Comparison of ENCODE assay signal across 19 cellular contexts in the genomic region with DNA sequence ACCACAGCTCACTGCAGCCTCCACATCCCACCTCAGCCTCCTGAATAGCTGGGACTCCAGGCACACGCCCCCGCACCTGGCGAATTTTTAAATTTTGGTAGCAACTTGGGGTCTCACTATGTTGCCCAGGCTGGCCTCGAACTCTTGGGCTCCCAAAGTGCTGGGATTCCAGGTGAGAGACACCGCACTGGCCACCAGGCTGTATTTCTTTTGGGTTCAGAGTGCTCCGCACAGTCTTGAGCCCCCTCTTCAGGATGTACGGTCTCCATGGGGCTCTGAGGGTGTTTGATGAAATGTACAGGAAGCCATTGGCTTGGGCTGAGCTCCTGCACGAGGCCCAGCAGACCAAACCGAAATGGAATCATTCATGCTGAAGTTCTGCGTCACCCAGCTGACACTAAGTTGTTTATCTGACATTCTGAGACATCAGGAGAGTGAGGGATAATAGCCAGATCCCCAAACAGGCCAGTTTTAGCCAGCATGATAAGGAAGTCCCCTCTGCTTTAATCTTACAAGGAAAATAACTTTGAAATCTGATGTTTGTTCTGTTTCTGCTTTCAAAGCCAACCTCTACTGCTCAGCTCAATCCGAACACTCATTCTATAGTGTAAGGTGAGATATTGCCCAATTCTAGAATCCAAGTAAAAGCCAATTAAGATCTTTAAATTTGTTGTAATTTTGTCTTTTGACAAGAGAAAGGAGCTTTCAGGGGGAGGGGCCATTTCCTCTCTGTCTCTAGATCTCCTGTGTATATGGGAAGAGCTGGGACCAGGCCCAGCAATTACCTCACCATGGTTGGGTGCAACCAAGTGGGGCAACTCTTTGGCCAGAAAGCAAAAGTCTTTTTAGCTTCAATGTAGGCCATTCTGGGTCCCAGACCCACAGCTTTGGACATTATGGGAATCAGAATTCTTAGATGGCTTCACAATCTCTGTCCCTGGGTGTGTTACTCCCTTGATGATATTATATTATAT. TPM values are rescaled to one million over a fixed set of nuclear protein-coding genes. Genes with fewer than 3 reads are reported as not detected.
A peak's percentile ranks its signal among the peaks of the same experiment; 100 is the strongest.
DNase-seq lines count a peak whose midpoint lies in the region; TF ChIP-seq lines count a peak whose summit lies in the region.
"Had no signal": no experiment of that assay in that cellular context is flagged by ENCODE, and none has a peak within 500 bp of the region (broad histone marks: within the 10 kb centered on the region; RNA-seq: fewer than 3 reads in every experiment).

No MANE protein-coding gene starts in this region.

- peak overlapping the region; percentile 52 for H3K4me2 ChIP-seq in BLaER1

- H3K9me3 ChIP-seq in BLaER1, result peaks cover 7% of the 10 kb centered on the region
- no peaks in the 10 kb centered on the region for H3K9me3 ChIP-seq in neutrophil
- H3K9me3 ChIP-seq in ascending aorta, result no peaks in the 10 kb centered on the region

- H3K4me3 ChIP-seq in BLaER1, result no peak overlapping the region
- peak overlapping the region in 1 of 2 experiments; percentile 8 for H3K4me3 ChIP-seq in neutrophil (ENCODE audit: low read depth in 1 of 2, low read length in 1 of 2)
- H3K4me3 ChIP-seq in ascending aorta, result no peak overlapping the region

- no peaks in the 10 kb centered on the region for H4K20me1 ChIP-seq in BLaER1

- H3K4me1 ChIP-seq in BLaER1, result peaks cover 46% of the 10 kb centered on the region
- H3K4me1 ChIP-seq in neutrophil (ENCODE audit: control insufficient read depth in 1 of 2, insufficient read depth in 1 of 2, low read depth in 1 of 2, low read length in 1 of 2), result peaks cover 22 to 23% of the 10 kb centered on the region in 2 experiments
- H3K4me1 ChIP-seq in ascending aorta, result peaks cover 0 to 15% of the 10 kb centered on the region in 2 donors

- H3K27ac ChIP-seq in BLaER1 (no peak overlapping the region), neutrophil (peak overlapping the region; percentile 76), ascending aorta (no peak overlapping the region)

- in situ Hi-C loops in G401 (cut with HindIII; ENCODE audit: low sequenced_read_pairs), result no loop called here

- H3K36me3 ChIP-seq in BLaER1, result no peaks in the 10 kb centered on the region
- H3K36me3 ChIP-seq in neutrophil, result no peaks in the 10 kb centered on the region
- H3K36me3 ChIP-seq in ascending aorta, result no peaks in the 10 kb centered on the region

- no peak for TF ChIP-seq CTCF in neutrophil (IDR thresholded peaks at IDR 0.05)
- no peak for TF ChIP-seq CTCF in ascending aorta (IDR thresholded peaks at IDR 0.05)

- DNase-seq in G401 (ENCODE audit: low spot score) (peak; percentile 47), amniotic epithelial cell (ENCODE audit: low read depth) (peak; percentile 40), DMS53 (lab: John Stamatoyannopoulos, UW) (no peak), medulla oblongata (ENCODE audit: extremely low spot score) (no peak), ascending aorta (ENCODE audit: low spot score in 2 of 2) (no peak), NCI-H2171 (lab: John Stamatoyannopoulos, UW) (no peak)
- DNase-seq: Calu3; CD4-positive, CD25-positive, alpha-beta regulatory T cell; Karpas-422; NCI-H1417; NCI-H1930; NCI-H446 treated with DMSO at 0.1 percent for 48 hours; NK-92 treated with Interleukin-12 subunit alpha and Interleukin-12 subunit beta, amount 100 ng/mL, for 24 hours; SIG-M5; SW 1271 had no signal

- H3K27me3 ChIP-seq in BLaER1 (no peaks in the 10 kb centered on the region), neutrophil (peaks cover 10% of the 10 kb centered on the region), ascending aorta (no peaks in the 10 kb centered on the region)

- intact Hi-C loops in ascending aorta (cut with DNase I), result no loop called here

- H3K9ac ChIP-seq in BLaER1, result no peak overlapping the region

RNA-seq across cellular contexts. Expression of gene GPR142, which starts 23.7 kb away (rescaled TPM):
- total RNA-seq in G401 (2014; rRNA removed; shearing (Covaris generic)), result not detected in 2 replicates
- not detected for total RNA-seq in ascending aorta
- total RNA-seq: Calu3; CD4-positive, CD25-positive, alpha-beta regulatory T cell; H4; OCI-LY7 had no signal

RNA-seq across cellular contexts. Expression of gene BTBD17, which starts 29.3 kb away (rescaled TPM):
- not detected in 2 replicates for total RNA-seq in G401 (2014; rRNA removed; shearing (Covaris generic))
- total RNA-seq in ascending aorta, result not detected
- total RNA-seq: Calu3; CD4-positive, CD25-positive, alpha-beta regulatory T cell; H4; OCI-LY7 had no signal

RNA-seq across cellular contexts. Expression of gene GPRC5C, which starts 40.9 kb away (rescaled TPM):
- 8.7 and 9.4 TPM in 2 replicates for total RNA-seq in G401 (2014; rRNA removed; shearing (Covaris generic))
- total RNA-seq in ascending aorta, result 29.1 TPM
- total RNA-seq: CD4-positive, CD25-positive, alpha-beta regulatory T cell had no signal

Comparison
In these comparisons a context has a peak if more than half of its experiments do, and no peak if none do; other contexts are left out.
1. DNase-seq: peak in G401 (single experiment) and amniotic epithelial cell (single experiment); none in DMS53 (single experiment), medulla oblongata (single experiment), ascending aorta (0 of 2) and NCI-H2171 (single experiment).